22 cellular contexts compared by ENCODE assay signal in the genomic region with DNA sequence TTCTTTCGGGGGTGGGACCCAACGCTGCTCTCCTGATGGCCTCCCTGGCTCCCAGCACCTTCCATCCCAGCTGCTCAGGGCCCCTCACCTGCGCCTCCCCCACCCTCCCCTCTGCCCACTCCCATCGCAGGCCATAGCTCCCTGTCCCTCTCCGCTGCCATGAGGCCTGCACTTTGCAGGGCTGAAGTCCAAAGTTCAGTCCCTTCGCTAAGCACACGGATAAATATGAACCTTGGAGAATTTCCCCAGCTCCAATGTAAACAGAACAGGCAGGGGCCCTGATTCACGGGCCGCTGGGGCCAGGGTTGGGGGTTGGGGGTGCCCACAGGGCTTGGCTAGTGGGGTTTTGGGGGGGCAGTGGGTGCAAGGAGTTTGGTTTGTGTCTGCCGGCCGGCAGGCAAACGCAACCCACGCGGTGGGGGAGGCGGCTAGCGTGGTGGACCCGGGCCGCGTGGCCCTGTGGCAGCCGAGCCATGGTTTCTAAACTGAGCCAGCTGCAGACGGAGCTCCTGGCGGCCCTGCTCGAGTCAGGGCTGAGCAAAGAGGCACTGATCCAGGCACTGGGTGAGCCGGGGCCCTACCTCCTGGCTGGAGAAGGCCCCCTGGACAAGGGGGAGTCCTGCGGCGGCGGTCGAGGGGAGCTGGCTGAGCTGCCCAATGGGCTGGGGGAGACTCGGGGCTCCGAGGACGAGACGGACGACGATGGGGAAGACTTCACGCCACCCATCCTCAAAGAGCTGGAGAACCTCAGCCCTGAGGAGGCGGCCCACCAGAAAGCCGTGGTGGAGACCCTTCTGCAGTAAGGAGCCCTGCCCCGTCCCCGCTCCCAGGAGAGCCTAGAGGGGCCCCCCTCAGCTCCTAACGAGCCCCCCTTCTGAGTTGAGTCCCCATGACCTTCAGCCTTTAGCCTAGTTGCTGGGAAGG. TPM values are rescaled to one million over a fixed set of nuclear protein-coding genes. Genes with fewer than 3 reads are reported as not detected.
DNase-seq lines count a peak whose midpoint lies in the region; ATAC-seq, FAIRE-seq and TF ChIP-seq lines count a peak whose summit lies in the region.
"Had no signal": no experiment of that assay in that cellular context is flagged by ENCODE, and none has a peak within 500 bp of the region (broad histone marks: within the 10 kb centered on the region; RNA-seq: fewer than 3 reads in every experiment).

A gene with protein sequence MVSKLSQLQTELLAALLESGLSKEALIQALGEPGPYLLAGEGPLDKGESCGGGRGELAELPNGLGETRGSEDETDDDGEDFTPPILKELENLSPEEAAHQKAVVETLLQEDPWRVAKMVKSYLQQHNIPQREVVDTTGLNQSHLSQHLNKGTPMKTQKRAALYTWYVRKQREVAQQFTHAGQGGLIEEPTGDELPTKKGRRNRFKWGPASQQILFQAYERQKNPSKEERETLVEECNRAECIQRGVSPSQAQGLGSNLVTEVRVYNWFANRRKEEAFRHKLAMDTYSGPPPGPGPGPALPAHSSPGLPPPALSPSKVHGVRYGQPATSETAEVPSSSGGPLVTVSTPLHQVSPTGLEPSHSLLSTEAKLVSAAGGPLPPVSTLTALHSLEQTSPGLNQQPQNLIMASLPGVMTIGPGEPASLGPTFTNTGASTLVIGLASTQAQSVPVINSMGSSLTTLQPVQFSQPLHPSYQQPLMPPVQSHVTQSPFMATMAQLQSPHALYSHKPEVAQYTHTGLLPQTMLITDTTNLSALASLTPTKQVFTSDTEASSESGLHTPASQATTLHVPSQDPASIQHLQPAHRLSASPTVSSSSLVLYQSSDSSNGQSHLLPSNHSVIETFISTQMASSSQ (plus strand): TSS at position 248 of the 924 bp plus-strand sequence. CDS start 226 bp downstream, at position 474.

- TF ChIP-seq CTCF in ascending aorta (IDR thresholded peaks at IDR 0.05) (no peak), left lung (IDR thresholded peaks at IDR 0.05) (no peak), GM13976 (IDR thresholded peaks at IDR 0.05; ENCODE audit: borderline replicate concordance, control extremely low read depth, extremely low read depth, insufficient read depth, missing control alignments) (no peak)

- DNase-seq in DMS53 (lab: John Stamatoyannopoulos, UW), result peak; percentile 90
- DNase-seq in ascending aorta (ENCODE audit: low spot score in 2 of 2), result no peak
- no peak for DNase-seq in left lung
- DNase-seq in small intestine, result peak; percentile 96
- DNase-seq in activated CD4-positive, alpha-beta T cell treated with anti-CD3 and anti-CD28 coated beads for 1 hour, result no peak
- no peak for DNase-seq in GM13976 (ENCODE audit: low spot score)
- no peak for DNase-seq in iPS-NIHi11 (ENCODE audit: low spot score)
- DNase-seq: activated CD4-positive, alpha-beta T cell treated with anti-CD3 and anti-CD28 coated beads for 36 hours; activated CD8-positive, alpha-beta memory T cell treated with anti-CD3 and anti-CD28 coated beads, Interleukin-2, amount 50 U/mL, for 48 hours; activated naive CD4-positive, alpha-beta T cell treated with anti-CD3 and anti-CD28 coated beads, Interleukin-2, amount 10 ng/mL, durations not matched to agents 7 days and 5 days; COR-L47; NCI-H1417 treated with DMSO at 0.1 percent for 48 hours; NK-92 treated with Interleukin-12 subunit alpha and Interleukin-12 subunit beta, amount 100 ng/mL, for 24 hours; SHP77 treated with DMSO at 0.1 percent for 48 hours; stimulated activated naive CD4-positive, alpha-beta T cell treated with Interleukin-2 at 50 U/mL for 16 hours had no signal

- H3K27ac ChIP-seq in ascending aorta (peak within 1 kb of the TSS in 1 of 2 donors; percentile 30), left lung (no peak within 1 kb of the TSS), small intestine (ENCODE audit: low read depth in 1 of 2, low read length in 1 of 2) (peak within 1 kb of the TSS; percentile 89 to 91)

- H3K9me3 ChIP-seq in ascending aorta (no peaks in the 10 kb centered on the region), left lung (no peaks in the 10 kb centered on the region), small intestine (ENCODE audit: control insufficient read depth, low read depth) (no peaks in the 10 kb centered on the region)
- H3K9me3 ChIP-seq: esophagus muscularis mucosa had no signal

- intact Hi-C loops in ascending aorta (cut with DNase I), result loop anchor here (10.0 kb wide), 1 partner anchor 254 kb away; a partner anchor contains a TSS
- intact Hi-C loops in left lung (cut with DNase I), result loop anchor here in 1 of 2 donors (10.0 kb wide), 1 partner anchor 334 kb away; a partner anchor contains a TSS

- H3K4me1 ChIP-seq in ascending aorta (no peaks in the 10 kb centered on the region), left lung (no peaks in the 10 kb centered on the region), small intestine (ENCODE audit: control insufficient read depth in 2 of 2, insufficient read depth in 1 of 2, low read depth in 1 of 2, low read length in 1 of 2) (peaks cover 0 to 3% of the 10 kb centered on the region in 2 donors)

- WGBS in small intestine, 3 donors, result 6 to 59% (median 38%) methylated on average over 32 to 40 of the region's 40 CpGs

- peak within 1 kb of the TSS; percentile 24 to 57 for H3K4me3 ChIP-seq in ascending aorta
- H3K4me3 ChIP-seq in left lung, result no peak within 1 kb of the TSS
- peak within 1 kb of the TSS; percentile 63 to 65 for H3K4me3 ChIP-seq in small intestine (ENCODE audit: low read depth in 1 of 2, low read length in 2 of 2)
- H3K4me3 ChIP-seq: esophagus muscularis mucosa had no signal

- peak; percentile 33 for ATAC-seq in left lung
- ATAC-seq in HG03135 (IDR thresholded peaks at IDR 0.05; ENCODE audit: unreplicated experiment), result no peak
- ATAC-seq: activated CD4-positive, alpha-beta T cell treated with anti-CD3 and anti-CD28 coated beads for 36 hours had no signal

- H3K36me3 ChIP-seq in ascending aorta (no peaks in the 10 kb centered on the region), left lung (no peaks in the 10 kb centered on the region), small intestine (ENCODE audit: control insufficient read depth in 2 of 2, insufficient read depth in 2 of 2, low read length in 2 of 2) (peaks cover 0 to 2% of the 10 kb centered on the region in 2 donors)
- H3K36me3 ChIP-seq: esophagus muscularis mucosa had no signal

- no peak for FAIRE-seq in small intestine (lab: Jason Lieb, UNC)
- FAIRE-seq: H54 had no signal

- no peaks in the 10 kb centered on the region for H3K27me3 ChIP-seq in ascending aorta
- H3K27me3 ChIP-seq in left lung, result no peaks in the 10 kb centered on the region
- H3K27me3 ChIP-seq in small intestine (ENCODE audit: control insufficient read depth in 2 of 2, insufficient read depth in 2 of 2, low read length in 2 of 2), result no peaks in the 10 kb centered on the region

- in situ Hi-C loops in GM13976 (cut with MboI; ENCODE audit: low sequenced_read_pairs, unreplicated experiment), result no loop called here

RNA-seq across cellular contexts. Expression of the gene that starts here (rescaled TPM):
- total RNA-seq in ascending aorta (not detected), left lung (under 1 TPM in 1 of 2 donors, not detected in 1; 0.10 TPM)
- 10 to 100 TPM; 23.0 to 42.3 (median 32.2) TPM for polyA plus RNA-seq in small intestine
- total RNA-seq: activated CD4-positive, alpha-beta T cell treated with anti-CD3 and anti-CD28 coated beads for 36 hours; esophagus muscularis mucosa; G401; mesothelial cell of epicardium; osteocyte; T-helper 2 cell treated with Interferon-gamma antibody and Interleukin-4, amounts not matched to agents 100 ng/mL and 5 ng/mL, for 36 hours had no signal

Comparison
In these comparisons a context has a peak if more than half of its experiments do, and no peak if none do; other contexts are left out.
1. Peak in ATAC-seq in left lung; RNA of the gene not detected or under 1 TPM.
2. DNase-seq: peak in DMS53 (single experiment) and small intestine (single experiment); none in ascending aorta (0 of 2), left lung (0 of 2), activated CD4-positive, alpha-beta T cell treated with anti-CD3 and anti-CD28 coated beads for 1 hour (single experiment), GM13976 (single experiment) and iPS-NIHi11 (single experiment).
3. H3K27ac ChIP-seq: peak in small intestine (2 of 2); none in left lung (0 of 2).
4. H3K4me3 ChIP-seq: peak in ascending aorta (2 of 2) and small intestine (2 of 2); none in left lung (0 of 2).